8 cellular contexts compared by ENCODE assay signal in genomic region chr16:57372372-57373116, GRCh38. TPM values are rescaled to one million over a fixed set of nuclear protein-coding genes. Genes with fewer than 3 reads are reported as not detected.
DNase-seq lines count a peak whose midpoint lies in the region; ATAC-seq and TF ChIP-seq lines count a peak whose summit lies in the region.

CX3CL1 (plus strand) TSS chr16:57372490; CDS start chr16:57372569, 79 bp downstream.

- no peaks in the 10 kb centered on the region for H3K79me2 ChIP-seq in fibroblast of lung (ENCODE audit: control insufficient read depth, insufficient read depth, low read length)

- H3K36me3 ChIP-seq in fibroblast of lung (ENCODE audit: control insufficient read depth, insufficient read depth, low read length) (no peaks in the 10 kb centered on the region), muscle layer of colon (ENCODE audit: insufficient read depth, low read length) (no peaks in the 10 kb centered on the region)

- H3K27me3 ChIP-seq in fibroblast of lung (ENCODE audit: control insufficient read depth, insufficient read depth, low read length): peaks cover 14% of the 10 kb centered on the region
- H3K27me3 ChIP-seq in muscle layer of colon (ENCODE audit: control insufficient read depth in 1 of 2, insufficient read depth in 2 of 2, low read length in 2 of 2): no peaks in the 10 kb centered on the region

- H3K4me1 ChIP-seq in fibroblast of lung (ENCODE audit: control insufficient read depth, extremely low read depth, insufficient read depth, low read length): no peaks in the 10 kb centered on the region
- peaks cover 28% of the 10 kb centered on the region for H3K4me1 ChIP-seq in muscle layer of colon (ENCODE audit: insufficient read depth, low read length)

- H3K9ac ChIP-seq in fibroblast of lung (ENCODE audit: insufficient read depth, low read length) (no peak within 1 kb of the TSS), muscle layer of colon (ENCODE audit: low read length) (peak within 1 kb of the TSS; percentile 60)

- peak; percentile 2 for TF ChIP-seq CTCF in AG09319 (IDR thresholded peaks at IDR 0.05; ENCODE audit: low read depth, low read length)
- TF ChIP-seq CTCF in fibroblast of lung (conservative IDR thresholded peaks at IDR 0.05 in 1 of 2, IDR thresholded peaks at IDR 0.05 in 1 of 2; ENCODE audit: low read depth in 1 of 2, low read length in 2 of 2): no peak

- H3K9me3 ChIP-seq in fibroblast of lung (ENCODE audit: control insufficient read depth, insufficient read depth, low read depth, low read length): no peaks in the 10 kb centered on the region
- no peaks in the 10 kb centered on the region for H3K9me3 ChIP-seq in muscle layer of colon (ENCODE audit: low read length)

- no peak for ATAC-seq in GM18868 (IDR thresholded peaks at IDR 0.05; ENCODE audit: unreplicated experiment)
- no peak for ATAC-seq in HG03378 (IDR thresholded peaks at IDR 0.05; ENCODE audit: unreplicated experiment)

- DNase-seq in AG09319 (ENCODE audit: extremely low read depth, low read depth) (no peak), NCI-H526 (lab: John Stamatoyannopoulos, UW) (peak; percentile 41 to 67), fibroblast of lung (ENCODE audit: low read depth in 2 of 2) (peak in 1 of 2 donors; percentile 75), NCI-H1436 treated with DMSO at 0.1 percent for 48 hours (lab: John Stamatoyannopoulos, UW) (no peak), KBM-7 (no peak)

- H3K4me2 ChIP-seq in fibroblast of lung (ENCODE audit: extremely low read depth, insufficient read depth, low read length): peak within 1 kb of the TSS; percentile 64

- in situ Hi-C loops in KBM-7 (cut with MboI; ENCODE audit: low pct_unique_long_range_greater_than_20kb, low sequenced_read_pairs): no loop called here

- no peaks in the 10 kb centered on the region for H4K20me1 ChIP-seq in fibroblast of lung (ENCODE audit: control insufficient read depth, extremely low read depth, insufficient read depth, low read length)

- peak within 1 kb of the TSS in 1 of 4 experiments; percentile 27 for H3K4me3 ChIP-seq in fibroblast of lung (replicated peaks in 1 of 4; ENCODE audit: control extremely low read depth in 1 of 4, insufficient read depth in 1 of 4, low read depth in 3 of 4, low read length in 4 of 4)
- H3K4me3 ChIP-seq in muscle layer of colon (ENCODE audit: low read depth in 1 of 2, low read length in 2 of 2): peak within 1 kb of the TSS; percentile 50 to 73

- H3K27ac ChIP-seq in fibroblast of lung (ENCODE audit: insufficient read depth, low read length) (no peak within 1 kb of the TSS), muscle layer of colon (ENCODE audit: low read depth, low read length) (no peak within 1 kb of the TSS)

- H2AFZ ChIP-seq in fibroblast of lung (ENCODE audit: low read length): no peak within 1 kb of the TSS

RNA-seq across cellular contexts. Expression of gene CX3CL1, which starts in this region (rescaled TPM):
- under 0.01 TPM in 1 of 2 replicates, not detected in the other for total RNA-seq in fibroblast of lung
- 0.46 TPM in 1 of 2 replicates, not detected in the other for polyA plus RNA-seq in fibroblast of lung
- polyA plus RNA-seq in fibroblast of lung (2012): 0.03 and 0.55 TPM in 2 replicates
- 0.15 TPM in 1 of 2 replicates, not detected in the other for polyA minus RNA-seq in fibroblast of lung (ENCODE audit: low replicate concordance)

Comparison
In these comparisons a context has a peak if more than half of its experiments do, and no peak if none do; other contexts are left out.
1. DNase-seq: peak in NCI-H526 (2 of 2); none in AG09319 (single experiment), NCI-H1436 treated with DMSO at 0.1 percent for 48 hours (single experiment) and KBM-7 (single experiment).